ENCODE assay signal across 20 cellular contexts in genomic region chr1:109817881-109818280, GRCh38. TPM values are rescaled to one million over a fixed set of nuclear protein-coding genes. Genes with fewer than 3 reads are reported as not detected.
"Had no signal": no experiment of that assay in that cellular context is flagged by ENCODE, and none has a peak within 500 bp of the region (broad histone marks: within the 10 kb centered on the region; RNA-seq: fewer than 3 reads in every experiment).

No MANE protein-coding gene starts in this region.

- H3K27me3 ChIP-seq: left lung had no signal

- H3K4me1 ChIP-seq: foreskin keratinocyte had no signal

- H3K9me3 Mint-ChIP-seq: dendritic cell treated with granulocyte-macrophage colony-stimulating factor and Interleukin-4, amounts not matched to agents 40 ng/mL and 50 ng/mL, for 4 days; memory B cell had no signal

- H3K27ac Mint-ChIP-seq: activated CD4-positive, alpha-beta T cell treated with anti-CD3 and anti-CD28 coated beads, Interleukin-2, amount 10 ng/mL, durations not matched to agents 7 days and 5 days; activated naive CD8-positive, alpha-beta T cell treated with anti-CD3 and anti-CD28 coated beads, Interleukin-2, amount 10 ng/mL, durations not matched to agents 7 days and 5 days; activated T-cell treated with anti-CD3 and anti-CD28 coated beads, Interleukin-2, amount 50 U/mL, for 72 hours; memory B cell; T-helper 17 cell had no signal

- ATAC-seq: activated T-cell treated with anti-CD3 and anti-CD28 coated beads, Interleukin-2, amount 50 U/mL, for 72 hours; foreskin keratinocyte; T-helper 17 cell had no signal

- H3K36me3 ChIP-seq: left lung had no signal

- DNase-seq: activated CD4-positive, alpha-beta T cell treated with anti-CD3 and anti-CD28 coated beads, Interleukin-2, amount 10 ng/mL, durations not matched to agents 7 days and 5 days; activated CD4-positive, CD25-positive, alpha-beta regulatory T cell; activated CD8-positive, alpha-beta memory T cell treated with anti-CD3 and anti-CD28 coated beads, Interleukin-2, amount 50 U/mL, for 48 hours; activated gamma-delta T cell treated with Interleukin-2 at 50 U/mL for 16 hours; activated naive CD8-positive, alpha-beta T cell treated with anti-CD3 and anti-CD28 coated beads, Interleukin-2, amount 10 ng/mL, durations not matched to agents 7 days and 5 days; activated T-cell treated with anti-CD3 and anti-CD28 coated beads, Interleukin-2, amount 50 U/mL, for 72 hours; anterior cingulate cortex; effector memory CD4-positive, alpha-beta T cell; foreskin keratinocyte; glutamatergic neuron; kidney; stimulated activated CD4-positive, alpha-beta T cell treated with anti-CD3 and anti-CD28 coated beads, Interleukin-2, amount 100 ng/mL, for 48 hours; stimulated activated naive CD4-positive, alpha-beta T cell treated with Interleukin-2 at 50 U/mL for 16 hours; T-helper 17 cell; trophoblast cell had no signal

- H3K4me3 Mint-ChIP-seq: activated CD4-positive, alpha-beta T cell treated with anti-CD3 and anti-CD28 coated beads, Interleukin-2, amount 10 ng/mL, durations not matched to agents 7 days and 5 days; activated naive CD8-positive, alpha-beta T cell treated with anti-CD3 and anti-CD28 coated beads, Interleukin-2, amount 10 ng/mL, durations not matched to agents 7 days and 5 days; activated T-cell treated with anti-CD3 and anti-CD28 coated beads, Interleukin-2, amount 50 U/mL, for 72 hours; dendritic cell treated with granulocyte-macrophage colony-stimulating factor and Interleukin-4, amounts not matched to agents 40 ng/mL and 50 ng/mL, for 4 days; memory B cell; nephron; T-helper 17 cell had no signal

- H3K27ac ChIP-seq: foreskin keratinocyte had no signal

- H3K4me3 ChIP-seq: left lung had no signal

RNA-seq across cellular contexts. Expression of gene EPS8L3, which starts 54.2 kb away (rescaled TPM):
- total RNA-seq: activated CD4-positive, alpha-beta T cell treated with anti-CD3 and anti-CD28 coated beads, Interleukin-2, amount 10 ng/mL, durations not matched to agents 7 days and 5 days; activated naive CD8-positive, alpha-beta T cell treated with anti-CD3 and anti-CD28 coated beads, Interleukin-2, amount 10 ng/mL, durations not matched to agents 7 days and 5 days; activated T-cell treated with anti-CD3 and anti-CD28 coated beads, Interleukin-2, amount 50 U/mL, for 72 hours; foreskin keratinocyte; left lung; osteocyte; T-helper 17 cell had no signal
- polyA plus RNA-seq: foreskin keratinocyte had no signal
